In genomic region chr4:184463856-184464255, GRCh38 we compare ENCODE assay signal across 23 cellular contexts. TPM values are rescaled to one million over a fixed set of nuclear protein-coding genes. Genes with fewer than 3 reads are reported as not detected.
DNase-seq lines count a peak whose midpoint lies in the region; ATAC-seq and TF ChIP-seq lines count a peak whose summit lies in the region.
"Had no signal": no experiment of that assay in that cellular context is flagged by ENCODE, and none has a peak within 500 bp of the region (broad histone marks: within the 10 kb centered on the region; RNA-seq: fewer than 3 reads in every experiment).

No MANE protein-coding gene starts in this region.

- no peak for ATAC-seq in CD8-positive, alpha-beta T cell
- no peak for ATAC-seq in stimulated activated memory B cell treated with anti-CD40 and anti-IgM and Interleukin-4, amounts not matched to agents 10 μg/mL and 1 μg/mL and 100 μg/mL, for 72 hours
- ATAC-seq: A549, GM12878, HCT116 had no signal

- H3K4me3 ChIP-seq in CD8-positive, alpha-beta T cell (ENCODE audit: low read depth, low read length): no peak overlapping the region
- H3K4me3 ChIP-seq in HEK293 (ENCODE audit: low read depth, low read length): no peak overlapping the region
- H3K4me3 ChIP-seq: A549, BLaER1, GM12878 had no signal

- peaks cover 89% of the 10 kb centered on the region for H3K4me1 Mint-ChIP-seq in activated naive CD4-positive, alpha-beta T cell treated with anti-CD3 and anti-CD28 coated beads, Interleukin-2, amount 50 U/mL, for 24 hours
- H3K4me1 Mint-ChIP-seq in activated naive CD4-positive, alpha-beta T cell treated with anti-CD3 and anti-CD28 coated beads for 36 hours (ENCODE audit: low read depth): peaks cover 64% of the 10 kb centered on the region
- H3K4me1 Mint-ChIP-seq in CD8-positive, alpha-beta T cell (ENCODE audit: low read depth): peaks cover 88% of the 10 kb centered on the region
- peaks cover 76% of the 10 kb centered on the region for H3K4me1 Mint-ChIP-seq in stimulated activated memory B cell treated with anti-CD40 and anti-IgM and Interleukin-4, amounts not matched to agents 10 μg/mL and 1 μg/mL and 100 μg/mL, for 72 hours
- peaks cover 54% of the 10 kb centered on the region for H3K4me1 Mint-ChIP-seq in activated T-helper 2 cell treated with anti-CD3 and anti-CD28 coated beads, Interferon-gamma antibody, Interleukin-2, Interleukin-4, amounts not matched to agents 10 μg/mL and 5 μg/mL and 100 μg/mL, durations not matched to agents 14 hours and 24 hours and 36 hours (ENCODE audit: low read depth)
- H3K4me1 Mint-ChIP-seq in HFFc6 (ENCODE audit: low read depth): peaks cover 17% of the 10 kb centered on the region

- no peaks in the 10 kb centered on the region for H3K9me3 ChIP-seq in CD8-positive, alpha-beta T cell (ENCODE audit: low read length)
- H3K9me3 ChIP-seq in HEK293 (ENCODE audit: control insufficient read depth, insufficient read depth, low read depth, low read length): no peaks in the 10 kb centered on the region
- H3K9me3 ChIP-seq: A549, BLaER1 had no signal

- no peaks in the 10 kb centered on the region for H3K27me3 Mint-ChIP-seq in activated naive CD4-positive, alpha-beta T cell treated with anti-CD3 and anti-CD28 coated beads, Interleukin-2, amount 50 U/mL, for 24 hours
- no peaks in the 10 kb centered on the region for H3K27me3 Mint-ChIP-seq in activated naive CD4-positive, alpha-beta T cell treated with anti-CD3 and anti-CD28 coated beads for 36 hours (ENCODE audit: low read depth)
- no peaks in the 10 kb centered on the region for H3K27me3 Mint-ChIP-seq in CD8-positive, alpha-beta T cell (ENCODE audit: low read depth)
- no peaks in the 10 kb centered on the region for H3K27me3 Mint-ChIP-seq in stimulated activated memory B cell treated with anti-CD40 and anti-IgM and Interleukin-4, amounts not matched to agents 10 μg/mL and 1 μg/mL and 100 μg/mL, for 72 hours
- no peaks in the 10 kb centered on the region for H3K27me3 Mint-ChIP-seq in activated T-helper 2 cell treated with anti-CD3 and anti-CD28 coated beads, Interferon-gamma antibody, Interleukin-2, Interleukin-4, amounts not matched to agents 10 μg/mL and 5 μg/mL and 100 μg/mL, durations not matched to agents 14 hours and 24 hours and 36 hours (ENCODE audit: low read depth)
- H3K27me3 Mint-ChIP-seq in HFFc6 (ENCODE audit: insufficient read depth): no peaks in the 10 kb centered on the region

- no peaks in the 10 kb centered on the region for H3K9me3 Mint-ChIP-seq in activated naive CD4-positive, alpha-beta T cell treated with anti-CD3 and anti-CD28 coated beads, Interleukin-2, amount 50 U/mL, for 24 hours
- no peaks in the 10 kb centered on the region for H3K9me3 Mint-ChIP-seq in activated naive CD4-positive, alpha-beta T cell treated with anti-CD3 and anti-CD28 coated beads for 36 hours
- no peaks in the 10 kb centered on the region for H3K9me3 Mint-ChIP-seq in CD8-positive, alpha-beta T cell
- peaks cover 4% of the 10 kb centered on the region for H3K9me3 Mint-ChIP-seq in stimulated activated memory B cell treated with anti-CD40 and anti-IgM and Interleukin-4, amounts not matched to agents 10 μg/mL and 1 μg/mL and 100 μg/mL, for 72 hours
- H3K9me3 Mint-ChIP-seq in activated T-helper 2 cell treated with anti-CD3 and anti-CD28 coated beads, Interferon-gamma antibody, Interleukin-2, Interleukin-4, amounts not matched to agents 10 μg/mL and 5 μg/mL and 100 μg/mL, durations not matched to agents 14 hours and 24 hours and 36 hours: no peaks in the 10 kb centered on the region
- no peaks in the 10 kb centered on the region for H3K9me3 Mint-ChIP-seq in HFFc6

- CTCF ChIA-PET in activated naive CD4-positive, alpha-beta T cell treated with anti-CD3 and anti-CD28 coated beads for 36 hours (lab: Charles Lee): no interaction called here
- CTCF ChIA-PET in CD8-positive, alpha-beta T cell (lab: Charles Lee): no interaction called here
- CTCF ChIA-PET in HEK293 (lab: Yijun Ruan, JAX): no interaction called here

- no peak for TF ChIP-seq CTCF in CD8-positive, alpha-beta T cell (IDR thresholded peaks at IDR 0.05)
- TF ChIP-seq CTCF in HEK293 (tag by site-specific recombination; IDR thresholded peaks at IDR 0.05) (no peak), HFFc6 (IDR thresholded peaks at IDR 0.05) (no peak)

- peaks cover 44% of the 10 kb centered on the region for H3K4me1 ChIP-seq in CD8-positive, alpha-beta T cell (ENCODE audit: insufficient read depth, low read length)
- H3K4me1 ChIP-seq in HEK293 (ENCODE audit: control insufficient read depth, insufficient read depth, low read length): no peaks in the 10 kb centered on the region
- H3K4me1 ChIP-seq: A549 had no signal

- H3K27me3 ChIP-seq in CD8-positive, alpha-beta T cell (ENCODE audit: insufficient read depth, low read length): no peaks in the 10 kb centered on the region
- H3K27me3 ChIP-seq: BLaER1 had no signal

- DNase-seq in activated naive CD4-positive, alpha-beta T cell treated with anti-CD3 and anti-CD28 coated beads for 36 hours: no peak
- DNase-seq in CD8-positive, alpha-beta T cell: no peak
- DNase-seq in activated T-helper 2 cell treated with anti-CD3 and anti-CD28 coated beads, Interferon-gamma antibody, Interleukin-2, Interleukin-4, amounts not matched to agents 10 μg/mL and 5 μg/mL and 100 μg/mL, durations not matched to agents 14 hours and 24 hours and 36 hours (ENCODE audit: low spot score): no peak
- DNase-seq in HFFc6 (no peak), NCI-H2029 treated with DMSO at 0.1 percent for 48 hours (lab: John Stamatoyannopoulos, UW) (no peak)
- DNase-seq: AML-193, COR-L47, DMS 273 treated with DMSO at 0.1 percent for 48 hours, DMS53, DND-41, EL, GOT3, H7 had no signal

- H3K4me3 Mint-ChIP-seq in activated naive CD4-positive, alpha-beta T cell treated with anti-CD3 and anti-CD28 coated beads, Interleukin-2, amount 50 U/mL, for 24 hours: no peak overlapping the region
- H3K4me3 Mint-ChIP-seq in activated naive CD4-positive, alpha-beta T cell treated with anti-CD3 and anti-CD28 coated beads for 36 hours: no peak overlapping the region
- H3K4me3 Mint-ChIP-seq in CD8-positive, alpha-beta T cell: no peak overlapping the region
- H3K4me3 Mint-ChIP-seq in stimulated activated memory B cell treated with anti-CD40 and anti-IgM and Interleukin-4, amounts not matched to agents 10 μg/mL and 1 μg/mL and 100 μg/mL, for 72 hours: no peak overlapping the region
- H3K4me3 Mint-ChIP-seq in activated T-helper 2 cell treated with anti-CD3 and anti-CD28 coated beads, Interferon-gamma antibody, Interleukin-2, Interleukin-4, amounts not matched to agents 10 μg/mL and 5 μg/mL and 100 μg/mL, durations not matched to agents 14 hours and 24 hours and 36 hours (ENCODE audit: low read depth): no peak overlapping the region
- no peak overlapping the region for H3K4me3 Mint-ChIP-seq in HFFc6

- H3K27ac ChIP-seq in CD8-positive, alpha-beta T cell (ENCODE audit: low read depth, low read length): no peak overlapping the region
- H3K27ac ChIP-seq in HEK293 (ENCODE audit: extremely low read depth, low read depth, low read length): no peak overlapping the region
- H3K27ac ChIP-seq: 22Rv1, A549, BLaER1, HL-60, KMS-11 had no signal

- intact Hi-C loops in activated naive CD4-positive, alpha-beta T cell treated with anti-CD3 and anti-CD28 coated beads for 36 hours (cut with micrococcal nuclease): no loop called here
- intact Hi-C loops in CD8-positive, alpha-beta T cell (cut with DNase I, micrococcal nuclease): no loop called here
- intact Hi-C loops in activated T-helper 2 cell treated with anti-CD3 and anti-CD28 coated beads, Interferon-gamma antibody, Interleukin-2, Interleukin-4, amounts not matched to agents 10 μg/mL and 5 μg/mL and 100 μg/mL, durations not matched to agents 14 hours and 24 hours and 36 hours (cut with micrococcal nuclease): no loop called here

- H3K36me3 ChIP-seq in CD8-positive, alpha-beta T cell (ENCODE audit: insufficient read depth, low read length): no peaks in the 10 kb centered on the region
- H3K36me3 ChIP-seq in HEK293 (ENCODE audit: control insufficient read depth in 2 of 2, insufficient read depth in 1 of 2, low read length in 2 of 2): no peaks in the 10 kb centered on the region

- peaks cover 7% of the 10 kb centered on the region for H3K36me3 Mint-ChIP-seq in activated naive CD4-positive, alpha-beta T cell treated with anti-CD3 and anti-CD28 coated beads, Interleukin-2, amount 50 U/mL, for 24 hours
- peaks cover 2% of the 10 kb centered on the region for H3K36me3 Mint-ChIP-seq in activated naive CD4-positive, alpha-beta T cell treated with anti-CD3 and anti-CD28 coated beads for 36 hours (ENCODE audit: low read depth)
- peaks cover 34% of the 10 kb centered on the region for H3K36me3 Mint-ChIP-seq in CD8-positive, alpha-beta T cell
- peaks cover 43% of the 10 kb centered on the region for H3K36me3 Mint-ChIP-seq in stimulated activated memory B cell treated with anti-CD40 and anti-IgM and Interleukin-4, amounts not matched to agents 10 μg/mL and 1 μg/mL and 100 μg/mL, for 72 hours
- peaks cover 47% of the 10 kb centered on the region for H3K36me3 Mint-ChIP-seq in activated T-helper 2 cell treated with anti-CD3 and anti-CD28 coated beads, Interferon-gamma antibody, Interleukin-2, Interleukin-4, amounts not matched to agents 10 μg/mL and 5 μg/mL and 100 μg/mL, durations not matched to agents 14 hours and 24 hours and 36 hours (ENCODE audit: low read depth)
- H3K36me3 Mint-ChIP-seq in HFFc6 (ENCODE audit: low read depth): no peaks in the 10 kb centered on the region

- peak overlapping the region; percentile 5 for H3K27ac Mint-ChIP-seq in activated naive CD4-positive, alpha-beta T cell treated with anti-CD3 and anti-CD28 coated beads, Interleukin-2, amount 50 U/mL, for 24 hours
- H3K27ac Mint-ChIP-seq in activated naive CD4-positive, alpha-beta T cell treated with anti-CD3 and anti-CD28 coated beads for 36 hours: no peak overlapping the region
- peak overlapping the region; percentile 42 for H3K27ac Mint-ChIP-seq in CD8-positive, alpha-beta T cell
- peak overlapping the region; percentile 1 for H3K27ac Mint-ChIP-seq in stimulated activated memory B cell treated with anti-CD40 and anti-IgM and Interleukin-4, amounts not matched to agents 10 μg/mL and 1 μg/mL and 100 μg/mL, for 72 hours
- no peak overlapping the region for H3K27ac Mint-ChIP-seq in activated T-helper 2 cell treated with anti-CD3 and anti-CD28 coated beads, Interferon-gamma antibody, Interleukin-2, Interleukin-4, amounts not matched to agents 10 μg/mL and 5 μg/mL and 100 μg/mL, durations not matched to agents 14 hours and 24 hours and 36 hours
- H3K27ac Mint-ChIP-seq in HFFc6: no peak overlapping the region

- POLR2A ChIA-PET in CD8-positive, alpha-beta T cell (lab: Charles Lee): no interaction called here
- POLR2A ChIA-PET in HEK293 (lab: Yijun Ruan, JAX): no interaction called here

TF ChIP-seq in HEK293, 187 proteins besides CTCF, POLR2A, EP300 and RAD21 (continues in another document):
- peak; percentile 54; the same call in 1 of the 2 replicates for TF ChIP-seq ZBTB48 (tag by site-specific recombination; IDR thresholded peaks at IDR 0.05)

RNA-seq across cellular contexts. Expression of gene IRF2, which starts 10.5 kb away (rescaled TPM):
- total RNA-seq in activated naive CD4-positive, alpha-beta T cell treated with anti-CD3 and anti-CD28 coated beads for 36 hours: 10 to 100 TPM; 37.3 to 38.3 TPM
- 1 to 10 TPM; 7.9 to 9.3 TPM for total RNA-seq in CD8-positive, alpha-beta T cell
- total RNA-seq in activated T-helper 2 cell treated with anti-CD3 and anti-CD28 coated beads, Interferon-gamma antibody, Interleukin-2, Interleukin-4, amounts not matched to agents 10 μg/mL and 5 μg/mL and 100 μg/mL, durations not matched to agents 14 hours and 24 hours and 36 hours: 47.6 and 53.2 TPM in 2 replicates
- total RNA-seq in HFFc6 (2021; fragmentation: NEBNext Ultra II Directional; extraction: Animal tissue kit (Norgen Biotek cat#: 25700)): 10 to 100 TPM; 13.4 to 24.0 (median 19.7) TPM

Comparison
In these comparisons a context has a peak if more than half of its experiments do, and no peak if none do; other contexts are left out.
1. H3K27ac Mint-ChIP-seq: peak in activated naive CD4-positive, alpha-beta T cell treated with anti-CD3 and anti-CD28 coated beads, Interleukin-2, amount 50 U/mL, for 24 hours (single experiment), CD8-positive, alpha-beta T cell (single experiment) and stimulated activated memory B cell treated with anti-CD40 and anti-IgM and Interleukin-4, amounts not matched to agents 10 μg/mL and 1 μg/mL and 100 μg/mL, for 72 hours (single experiment); none in activated naive CD4-positive, alpha-beta T cell treated with anti-CD3 and anti-CD28 coated beads for 36 hours (single experiment), activated T-helper 2 cell treated with anti-CD3 and anti-CD28 coated beads, Interferon-gamma antibody, Interleukin-2, Interleukin-4, amounts not matched to agents 10 μg/mL and 5 μg/mL and 100 μg/mL, durations not matched to agents 14 hours and 24 hours and 36 hours (single experiment) and HFFc6 (single experiment).